ENCODE assay signal across 10 cellular contexts in the genomic region with DNA sequence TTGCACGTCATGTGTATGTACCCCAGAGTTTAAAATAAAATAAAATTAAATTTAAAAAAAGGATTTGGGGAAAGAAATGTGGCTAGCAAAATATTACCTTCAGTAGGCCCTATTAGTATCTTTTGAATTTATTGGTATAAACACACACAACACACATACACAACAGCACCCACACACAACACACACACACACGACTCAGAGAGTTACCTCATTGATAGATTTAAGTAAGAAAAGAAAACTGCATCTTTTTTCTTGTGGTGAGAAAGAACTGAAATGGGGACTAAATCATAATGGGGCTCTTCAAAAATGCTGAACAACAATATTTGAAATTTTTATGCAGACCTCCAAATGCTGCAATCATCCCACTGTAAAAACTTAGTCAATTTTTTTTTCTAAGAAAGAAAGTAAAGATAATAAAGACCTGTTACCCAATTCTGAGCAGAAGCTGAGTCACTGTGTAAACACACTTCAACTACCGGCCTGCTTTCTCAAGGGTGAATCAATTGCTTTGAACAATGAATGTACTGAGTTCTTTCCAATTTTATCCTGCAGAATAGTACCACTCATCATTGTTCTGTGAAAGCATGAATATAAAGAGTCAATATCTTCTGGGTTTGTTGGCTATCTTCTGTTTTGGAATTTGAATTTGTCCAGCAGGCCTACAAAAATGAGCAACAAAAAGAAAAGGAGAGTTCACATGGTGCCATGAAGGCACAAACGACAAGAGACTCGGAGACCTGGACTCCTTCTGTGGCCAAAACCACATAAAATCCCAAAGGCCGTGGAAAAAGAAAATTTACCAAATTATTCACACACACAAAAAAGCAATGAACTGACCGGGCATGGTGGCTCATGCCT. TPM values are rescaled to one million over a fixed set of nuclear protein-coding genes. Genes with fewer than 3 reads are reported as not detected.
A peak's percentile ranks its signal among the peaks of the same experiment; 100 is the strongest.
DNase-seq lines count a peak whose midpoint lies in the region; TF ChIP-seq lines count a peak whose summit lies in the region.
"Had no signal": no experiment of that assay in that cellular context is flagged by ENCODE, and none has a peak within 500 bp of the region (broad histone marks: within the 10 kb centered on the region; RNA-seq: fewer than 3 reads in every experiment).

No MANE protein-coding gene starts in this region.

- no peak overlapping the region for H3K27ac ChIP-seq in endodermal cell (ENCODE audit: low read depth, low read length)
- H3K27ac ChIP-seq in neutrophil = peak overlapping the region; percentile 50

- no peaks in the 10 kb centered on the region for H3K27me3 ChIP-seq in endodermal cell (ENCODE audit: control insufficient read depth, insufficient read depth, low read length, poor library complexity, severe bottlenecking)
- H3K27me3 ChIP-seq in neutrophil = no peaks in the 10 kb centered on the region

- WGBS in endodermal cell (ENCODE audit: insufficient coverage in 1 of 2, insufficient read length in 1 of 2), 2 experiments = 71 to 74% methylated on average over 2 to 6 of the region's 7 CpGs

- no peaks in the 10 kb centered on the region for H3K36me3 ChIP-seq in endodermal cell (ENCODE audit: control insufficient read depth, insufficient read depth, low read length)
- no peaks in the 10 kb centered on the region for H3K36me3 ChIP-seq in neutrophil

- DNase-seq in EH (ENCODE audit: low read depth) (peak; percentile 25), NCI-H460 (ENCODE audit: extremely low read depth, low read depth) (peak; percentile 76), endodermal cell (no peak), HuH-7 (ENCODE audit: low spot score) (no peak), NCI-H526 (lab: John Stamatoyannopoulos, UW) (no peak)
- no peak for DNase-seq in activated naive CD4-positive, alpha-beta T cell (lab: John Stamatoyannopoulos, UW)
- no peak for DNase-seq in activated naive CD4-positive, alpha-beta T cell treated with anti-CD3 and anti-CD28 coated beads, Interleukin-2, amount 10 ng/mL, durations not matched to agents 7 days and 5 days

- H3K9ac ChIP-seq in endodermal cell (ENCODE audit: extremely low read depth, low read length, poor library complexity, severe bottlenecking) = no peak overlapping the region

- TF ChIP-seq CTCF in endodermal cell (conservative IDR thresholded peaks at IDR 0.05) (no peak), neutrophil (IDR thresholded peaks at IDR 0.05) (no peak)

- H3K4me1 Mint-ChIP-seq in endodermal cell = peaks cover 31% of the 10 kb centered on the region
- H3K4me1 Mint-ChIP-seq in activated naive CD4-positive, alpha-beta T cell treated with anti-CD3 and anti-CD28 coated beads, Interleukin-2, amount 10 ng/mL, durations not matched to agents 7 days and 5 days = no peaks in the 10 kb centered on the region

- H3K27ac Mint-ChIP-seq in endodermal cell = peak overlapping the region; percentile 86
- H3K27ac Mint-ChIP-seq in activated naive CD4-positive, alpha-beta T cell treated with anti-CD3 and anti-CD28 coated beads, Interleukin-2, amount 10 ng/mL, durations not matched to agents 7 days and 5 days = no peak overlapping the region
- H3K27ac Mint-ChIP-seq: dendritic cell treated with granulocyte-macrophage colony-stimulating factor and Interleukin-4, amounts not matched to agents 40 ng/mL and 50 ng/mL, for 4 days had no signal

- H3K9me3 ChIP-seq in endodermal cell (ENCODE audit: control insufficient read depth, low read length) (no peaks in the 10 kb centered on the region), neutrophil (no peaks in the 10 kb centered on the region)

- H3K4me3 Mint-ChIP-seq in endodermal cell = no peak overlapping the region
- H3K4me3 Mint-ChIP-seq in activated naive CD4-positive, alpha-beta T cell treated with anti-CD3 and anti-CD28 coated beads, Interleukin-2, amount 10 ng/mL, durations not matched to agents 7 days and 5 days = no peak overlapping the region
- H3K4me3 Mint-ChIP-seq: dendritic cell treated with granulocyte-macrophage colony-stimulating factor and Interleukin-4, amounts not matched to agents 40 ng/mL and 50 ng/mL, for 4 days had no signal

- no peaks in the 10 kb centered on the region for H3K36me3 Mint-ChIP-seq in endodermal cell (ENCODE audit: low read depth)
- no peaks in the 10 kb centered on the region for H3K36me3 Mint-ChIP-seq in activated naive CD4-positive, alpha-beta T cell treated with anti-CD3 and anti-CD28 coated beads, Interleukin-2, amount 10 ng/mL, durations not matched to agents 7 days and 5 days

- H3K9me3 Mint-ChIP-seq in endodermal cell = peaks cover 3% of the 10 kb centered on the region
- H3K9me3 Mint-ChIP-seq in activated naive CD4-positive, alpha-beta T cell treated with anti-CD3 and anti-CD28 coated beads, Interleukin-2, amount 10 ng/mL, durations not matched to agents 7 days and 5 days = no peaks in the 10 kb centered on the region

- no peaks in the 10 kb centered on the region for H3K27me3 Mint-ChIP-seq in endodermal cell (ENCODE audit: insufficient read depth)
- H3K27me3 Mint-ChIP-seq in activated naive CD4-positive, alpha-beta T cell treated with anti-CD3 and anti-CD28 coated beads, Interleukin-2, amount 10 ng/mL, durations not matched to agents 7 days and 5 days = peaks cover 3% of the 10 kb centered on the region
- H3K27me3 Mint-ChIP-seq: dendritic cell treated with granulocyte-macrophage colony-stimulating factor and Interleukin-4, amounts not matched to agents 40 ng/mL and 50 ng/mL, for 4 days had no signal

- peaks cover 16% of the 10 kb centered on the region for H3K4me1 ChIP-seq in endodermal cell (ENCODE audit: control insufficient read depth, insufficient read depth, low read length)
- H3K4me1 ChIP-seq in neutrophil (ENCODE audit: control insufficient read depth in 1 of 2, insufficient read depth in 1 of 2, low read depth in 1 of 2, low read length in 1 of 2) = no peaks in the 10 kb centered on the region

- CTCF ChIA-PET in activated naive CD4-positive, alpha-beta T cell treated with anti-CD3 and anti-CD28 coated beads, Interleukin-2, amount 10 ng/mL, durations not matched to agents 7 days and 5 days (lab: Charles Lee) = no interaction called here

- H3K4me3 ChIP-seq in endodermal cell (ENCODE audit: low read length) (no peak overlapping the region), neutrophil (ENCODE audit: low read depth in 1 of 2, low read length in 1 of 2) (no peak overlapping the region)
- H3K4me3 ChIP-seq: GM12878 had no signal

RNA-seq across cellular contexts. Expression of gene CCNG1, which starts 57.9 kb away (rescaled TPM):
- 281 and 296 TPM in 2 replicates for total RNA-seq in NCI-H460 (2014; rRNA removed; shearing (Covaris generic))
- 92.0 and 126 TPM in 2 replicates for polyA plus RNA-seq in NCI-H460 (2014; cell fraction: nucleus; rRNA removed)
- 100 to 1,000 TPM; 542 to 622 TPM for total RNA-seq in endodermal cell
- polyA plus RNA-seq in endodermal cell (2013, experiment 1 of 2) = 392 TPM
- polyA plus RNA-seq in endodermal cell (2013, experiment 2 of 2) = 415 TPM

Comparison
In these comparisons a context has a peak if more than half of its experiments do, and no peak if none do; other contexts are left out.
1. DNase-seq: peak in EH (single experiment) and NCI-H460 (single experiment); none in endodermal cell (single experiment), activated naive CD4-positive, alpha-beta T cell (0 of 4), HuH-7 (single experiment), activated naive CD4-positive, alpha-beta T cell treated with anti-CD3 and anti-CD28 coated beads, Interleukin-2, amount 10 ng/mL, durations not matched to agents 7 days and 5 days (single experiment) and NCI-H526 (0 of 2).